In the genomic region with DNA sequence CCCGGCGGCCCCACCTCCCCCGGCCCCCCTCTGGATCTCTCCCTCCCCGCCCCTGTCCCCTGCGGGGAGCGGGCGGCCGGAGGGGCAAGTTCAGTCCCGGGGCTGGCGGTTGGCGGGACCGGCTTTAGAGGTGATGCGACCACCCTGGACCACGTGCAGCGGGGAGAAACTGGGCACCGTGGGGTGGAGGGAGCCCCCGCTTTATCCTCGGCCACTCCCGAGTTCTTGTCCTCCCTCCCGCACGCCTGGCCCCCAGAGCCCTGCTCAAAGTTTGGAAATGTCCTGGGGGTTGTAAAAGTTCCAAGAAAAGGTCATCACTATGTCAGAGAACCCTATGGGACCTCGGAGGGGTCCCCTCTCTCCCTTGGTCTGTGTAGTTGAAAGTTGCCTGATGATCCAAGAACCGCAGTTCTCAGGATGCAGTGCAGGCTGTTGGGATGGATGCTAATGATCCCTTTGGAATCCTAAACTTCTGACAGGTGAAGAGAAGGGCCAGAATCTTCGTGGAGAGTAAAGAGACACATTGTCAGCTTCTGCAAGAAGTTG, we compare ENCODE assay signal across 10 cellular contexts. TPM values are rescaled to one million over a fixed set of nuclear protein-coding genes. Genes with fewer than 3 reads are reported as not detected.
DNase-seq lines count a peak whose midpoint lies in the region; ATAC-seq, FAIRE-seq and TF ChIP-seq lines count a peak whose summit lies in the region.
"Had no signal": no experiment of that assay in that cellular context is flagged by ENCODE, and none has a peak within 500 bp of the region (broad histone marks: within the 10 kb centered on the region; RNA-seq: fewer than 3 reads in every experiment).

No MANE protein-coding gene starts in this region.

- DNase-seq in CD8-positive, alpha-beta memory T cell, result no peak
- no peak for DNase-seq in SK-N-SH
- no peak for DNase-seq in retinal pigment epithelial cell (ENCODE audit: low read depth)
- no peak for DNase-seq in posterior cingulate gyrus
- DNase-seq in kidney, result no peak
- DNase-seq: activated CD4-positive, CD25-positive, alpha-beta regulatory T cell treated with anti-CD3 and anti-CD28 coated beads, Interleukin-2, amount 50 U/mL, for 72 hours; NCI-H1694 had no signal

- no peaks in the 10 kb centered on the region for H4K20me1 ChIP-seq in SK-N-SH (ENCODE audit: insufficient read depth)

- 0 out of 4 replicates have a peak, but pooled peaks of 1 of the 2 experiments have one; percentile 1 for TF ChIP-seq EP300 in SK-N-SH (IDR thresholded peaks at IDR 0.05; ENCODE audit: borderline replicate concordance in 1 of 2, low read depth in 1 of 2, low read length in 1 of 2)
- TF ChIP-seq EP300 in gastroesophageal sphincter (IDR thresholded peaks at IDR 0.05), result no peak

- H3K9me3 Mint-ChIP-seq in CD8-positive, alpha-beta memory T cell, result peaks cover 2 to 21% (median 10%) of the 10 kb centered on the region in 5 donors

- peaks cover 5% of the 10 kb centered on the region for H3K27me3 ChIP-seq in CD8-positive, alpha-beta memory T cell (ENCODE audit: insufficient read depth, low read length, poor library complexity, severe bottlenecking)
- H3K27me3 ChIP-seq in SK-N-SH (ENCODE audit: insufficient read depth) (no peaks in the 10 kb centered on the region), gastroesophageal sphincter (no peaks in the 10 kb centered on the region)

- no peak for TF ChIP-seq CTCF in SK-N-SH (IDR thresholded peaks at IDR 0.05)
- TF ChIP-seq CTCF in gastroesophageal sphincter (IDR thresholded peaks at IDR 0.05), result no peak
- no peak for TF ChIP-seq CTCF in retinal pigment epithelial cell (conservative IDR thresholded peaks at IDR 0.05; ENCODE audit: low read depth, low read length)
- TF ChIP-seq CTCF in kidney (IDR thresholded peaks at IDR 0.05; ENCODE audit: borderline replicate concordance, extremely low read depth, insufficient read depth), result no peak

- peaks cover 52% of the 10 kb centered on the region for H3F3A ChIP-seq in SK-N-SH (replicated peaks; ENCODE audit: insufficient read depth)

- FAIRE-seq in kidney (lab: Jason Lieb, UNC), result no peak

- intact Hi-C loops in posterior cingulate gyrus (cut with DNase I) (loop anchor here (5.0 kb wide), 2 partner anchors 254 to 416 kb away; no protein-coding TSS in a partner anchor), kidney (cut with DNase I) (no loop called here)

- H3K27ac Mint-ChIP-seq in CD8-positive, alpha-beta memory T cell, result peak overlapping the region in 1 of 8 donors; percentile 40

- peak overlapping the region; percentile 76 for H3K4me2 ChIP-seq in SK-N-SH

- H3K4me1 Mint-ChIP-seq in CD8-positive, alpha-beta memory T cell, result peaks cover 4 to 14% (median 5%) of the 10 kb centered on the region in 3 donors

- no peaks in the 10 kb centered on the region for H3K36me3 Mint-ChIP-seq in CD8-positive, alpha-beta memory T cell

- CTCF ChIA-PET in CD8-positive, alpha-beta memory T cell (lab: Charles Lee), result no interaction called here
- CTCF ChIA-PET in SK-N-SH (lab: Yijun Ruan, JAX), result interaction anchor here (0.6 kb wide), 1 partner anchor 85 kb away, joined by 3 read pairs; no protein-coding TSS in a partner anchor

- H3K4me1 ChIP-seq in CD8-positive, alpha-beta memory T cell (ENCODE audit: insufficient read depth, low read length), result no peaks in the 10 kb centered on the region
- no peaks in the 10 kb centered on the region; a peak in 2 of 4 replicates for H3K4me1 ChIP-seq in SK-N-SH (ENCODE audit: control insufficient read depth in 1 of 2, insufficient read depth in 2 of 2, low read depth in 1 of 2, low read length in 1 of 2)
- peaks cover 0 to 25% (median 0%) of the 10 kb centered on the region in 3 donors for H3K4me1 ChIP-seq in gastroesophageal sphincter
- no peaks in the 10 kb centered on the region for H3K4me1 ChIP-seq in kidney (ENCODE audit: control insufficient read depth in 1 of 2, insufficient read depth in 1 of 2, low read depth in 1 of 2, low read length in 2 of 2)

- no peak for TF ChIP-seq POLR2A in gastroesophageal sphincter (IDR thresholded peaks at IDR 0.05)

- WGBS in SK-N-SH (ENCODE audit: low lambda C conversion rate), result 2% methylated on average over 14 of the region's 24 CpGs
- WGBS in gastroesophageal sphincter (ENCODE audit: low coverage in 1 of 2), 2 donors, result 4 to 14% methylated on average over 3 of the region's 24 CpGs

- H3K4me3 ChIP-seq in CD8-positive, alpha-beta memory T cell (ENCODE audit: low read length), result no peak overlapping the region
- peak overlapping the region; percentile 58 to 75 for H3K4me3 ChIP-seq in SK-N-SH (ENCODE audit: low read depth in 2 of 2, low read length in 1 of 2)
- peak overlapping the region; percentile 67 to 77 for H3K4me3 ChIP-seq in gastroesophageal sphincter
- peak overlapping the region; percentile 33 for H3K4me3 ChIP-seq in retinal pigment epithelial cell (ENCODE audit: low read length)
- no peak overlapping the region for H3K4me3 ChIP-seq in kidney (ENCODE audit: low read length in 2 of 2)

- H3K27ac ChIP-seq in CD8-positive, alpha-beta memory T cell (ENCODE audit: low read depth, low read length), result no peak overlapping the region
- peak overlapping the region; percentile 79 to 91 for H3K27ac ChIP-seq in SK-N-SH (ENCODE audit: low read depth in 2 of 2, low read length in 1 of 2)
- peak overlapping the region in 3 of 4 donors; percentile 82 to 88 (median 87) for H3K27ac ChIP-seq in gastroesophageal sphincter
- H3K27ac ChIP-seq in kidney (ENCODE audit: low read depth in 2 of 2, low read length in 2 of 2), result no peak overlapping the region

- H2AFZ ChIP-seq in SK-N-SH (ENCODE audit: low read depth), result no peak overlapping the region

- no peak for TF ChIP-seq RAD21 in SK-N-SH (IDR thresholded peaks at IDR 0.05; ENCODE audit: low read length)

- no peaks in the 10 kb centered on the region for H3K36me3 ChIP-seq in CD8-positive, alpha-beta memory T cell (ENCODE audit: insufficient read depth, low read length)
- peaks cover 0 to 25% of the 10 kb centered on the region in 2 experiments for H3K36me3 ChIP-seq in SK-N-SH (replicated peaks in 1 of 2; ENCODE audit: control insufficient read depth in 1 of 2, insufficient read depth in 2 of 2, low read length in 1 of 2)
- no peaks in the 10 kb centered on the region for H3K36me3 ChIP-seq in gastroesophageal sphincter
- H3K36me3 ChIP-seq in kidney (ENCODE audit: control insufficient read depth in 1 of 2, insufficient read depth in 2 of 2, low read length in 2 of 2), result no peaks in the 10 kb centered on the region

- H3K9me2 ChIP-seq in SK-N-SH, result no peaks in the 10 kb centered on the region

- ATAC-seq in gastroesophageal sphincter, result no peak
- no peak for ATAC-seq in HG02973 (IDR thresholded peaks at IDR 0.05; ENCODE audit: unreplicated experiment)
- ATAC-seq in HG03025 (IDR thresholded peaks at IDR 0.05; ENCODE audit: low FRiP score, unreplicated experiment), result no peak

- peak overlapping the region; percentile 82 for H3K9ac ChIP-seq in SK-N-SH
- no peak overlapping the region for H3K9ac ChIP-seq in kidney (ENCODE audit: low read length in 2 of 2)

- POLR2A ChIA-PET in CD8-positive, alpha-beta memory T cell (lab: Charles Lee), result no interaction called here
- POLR2A ChIA-PET in SK-N-SH (lab: Yijun Ruan, JAX), result no interaction called here

- peaks cover 45% of the 10 kb centered on the region for H3K79me2 ChIP-seq in SK-N-SH (ENCODE audit: insufficient read depth)

- no peaks in the 10 kb centered on the region for H3K9me3 ChIP-seq in CD8-positive, alpha-beta memory T cell (ENCODE audit: low read length)
- H3K9me3 ChIP-seq in SK-N-SH (no peaks in the 10 kb centered on the region), gastroesophageal sphincter (no peaks in the 10 kb centered on the region), kidney (ENCODE audit: control insufficient read depth in 1 of 2, low read length in 2 of 2) (no peaks in the 10 kb centered on the region)

- H3K27me3 Mint-ChIP-seq in CD8-positive, alpha-beta memory T cell, result peaks cover 23 to 42% of the 10 kb centered on the region in 2 donors

- peak overlapping the region in 5 of 7 donors; percentile 2 to 69 (median 63) for H3K4me3 Mint-ChIP-seq in CD8-positive, alpha-beta memory T cell

TF ChIP-seq in SK-N-SH, 30 proteins besides CTCF, POLR2A, EP300 and RAD21:
- TF ChIP-seq MAX (IDR thresholded peaks at IDR 0.05; ENCODE audit: low read depth) (0 out of 2 replicates have a peak, but pooled peaks have one; percentile 14), NFIC (IDR thresholded peaks at IDR 0.05; ENCODE audit: borderline replicate concordance) (no peak), POLR2AphosphoS5 (IDR thresholded peaks at IDR 0.05; ENCODE audit: low read depth, low read length) (no peak), FOXM1 (IDR thresholded peaks at IDR 0.05; ENCODE audit: low read depth) (no peak)

RNA-seq across cellular contexts. Expression of gene VEGFC, which starts 0.4 kb away (rescaled TPM):
- not detected for total RNA-seq in CD8-positive, alpha-beta memory T cell
- polyA plus RNA-seq in CD8-positive, alpha-beta memory T cell, result not detected
- polyA plus RNA-seq in SK-N-SH (2012; rRNA removed) (81.9 and 84.7 TPM in 2 replicates), kidney (ENCODE audit: insufficient read depth, low read depth, low replicate concordance) (6.6 TPM)
- polyA plus RNA-seq in SK-N-SH (2012; cell fraction: cytosol; rRNA removed), result 113 and 118 TPM in 2 replicates
- polyA plus RNA-seq in SK-N-SH (2012; cell fraction: nucleus; rRNA removed), result 98.6 and 151 TPM in 2 replicates
- total RNA-seq in gastroesophageal sphincter (1 to 10 TPM; 3.0 to 8.3 (median 8.1) TPM), kidney (14.3 TPM)

Comparison
In these comparisons a context has a peak if more than half of its experiments do, and no peak if none do; other contexts are left out.
1. H3K27ac ChIP-seq: peak in SK-N-SH (2 of 2) and gastroesophageal sphincter (3 of 4); none in CD8-positive, alpha-beta memory T cell (single experiment) and kidney (0 of 2).
2. H3K4me3 ChIP-seq: peak in SK-N-SH (2 of 2), gastroesophageal sphincter (2 of 2) and retinal pigment epithelial cell (single experiment); none in CD8-positive, alpha-beta memory T cell (single experiment) and kidney (0 of 2).